Comparison of ENCODE assay signal across 1 cellular context in the genomic region with DNA sequence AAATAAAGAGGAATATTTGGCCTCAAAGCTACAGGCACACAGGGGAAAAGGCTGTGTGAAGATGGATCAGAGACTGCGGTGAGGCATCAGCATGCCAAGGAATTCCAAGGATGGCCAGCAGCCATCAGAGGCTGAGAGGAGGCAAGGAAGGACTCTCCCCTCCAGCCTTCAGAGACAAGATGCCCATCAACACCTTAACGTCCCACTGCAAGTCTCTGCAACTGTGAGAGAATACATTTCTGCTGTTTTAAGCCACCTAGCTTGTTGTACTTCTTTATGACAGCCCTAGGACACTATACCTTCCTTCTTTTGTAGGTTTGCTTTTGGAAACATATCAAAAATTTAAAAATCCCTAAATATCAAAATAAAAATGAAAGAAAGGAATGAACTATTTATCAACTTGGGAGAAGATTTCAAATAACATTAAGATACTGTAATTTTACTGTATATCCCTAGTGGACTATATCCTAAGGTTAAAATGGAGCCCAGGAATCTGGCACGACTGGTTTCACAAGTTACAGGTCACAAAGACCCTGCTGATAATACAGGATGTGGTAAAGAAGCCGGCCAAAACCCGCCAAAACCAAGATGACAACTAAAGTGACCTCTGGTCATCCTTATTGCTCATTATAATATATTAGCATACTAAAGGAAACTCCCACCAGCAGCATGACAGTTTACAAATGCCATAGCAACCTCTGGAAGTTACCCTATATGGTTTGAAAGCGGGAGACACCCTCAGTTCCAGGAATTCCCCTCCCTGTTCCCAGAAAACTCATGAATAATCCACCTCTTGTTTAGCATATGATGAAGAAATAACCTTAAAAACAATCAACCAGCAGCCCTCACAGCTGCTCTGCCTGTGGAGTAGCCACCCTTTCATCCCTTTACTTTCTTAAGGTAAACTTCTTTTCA.
TF ChIP-seq lines count a peak whose summit lies in the region.

No MANE protein-coding gene starts in this region.

TF ChIP-seq in K562, 482 proteins besides CTCF, POLR2A, EP300 and RAD21 (continued from another document and continues in another):
- TF ChIP-seq, protein P1, sequence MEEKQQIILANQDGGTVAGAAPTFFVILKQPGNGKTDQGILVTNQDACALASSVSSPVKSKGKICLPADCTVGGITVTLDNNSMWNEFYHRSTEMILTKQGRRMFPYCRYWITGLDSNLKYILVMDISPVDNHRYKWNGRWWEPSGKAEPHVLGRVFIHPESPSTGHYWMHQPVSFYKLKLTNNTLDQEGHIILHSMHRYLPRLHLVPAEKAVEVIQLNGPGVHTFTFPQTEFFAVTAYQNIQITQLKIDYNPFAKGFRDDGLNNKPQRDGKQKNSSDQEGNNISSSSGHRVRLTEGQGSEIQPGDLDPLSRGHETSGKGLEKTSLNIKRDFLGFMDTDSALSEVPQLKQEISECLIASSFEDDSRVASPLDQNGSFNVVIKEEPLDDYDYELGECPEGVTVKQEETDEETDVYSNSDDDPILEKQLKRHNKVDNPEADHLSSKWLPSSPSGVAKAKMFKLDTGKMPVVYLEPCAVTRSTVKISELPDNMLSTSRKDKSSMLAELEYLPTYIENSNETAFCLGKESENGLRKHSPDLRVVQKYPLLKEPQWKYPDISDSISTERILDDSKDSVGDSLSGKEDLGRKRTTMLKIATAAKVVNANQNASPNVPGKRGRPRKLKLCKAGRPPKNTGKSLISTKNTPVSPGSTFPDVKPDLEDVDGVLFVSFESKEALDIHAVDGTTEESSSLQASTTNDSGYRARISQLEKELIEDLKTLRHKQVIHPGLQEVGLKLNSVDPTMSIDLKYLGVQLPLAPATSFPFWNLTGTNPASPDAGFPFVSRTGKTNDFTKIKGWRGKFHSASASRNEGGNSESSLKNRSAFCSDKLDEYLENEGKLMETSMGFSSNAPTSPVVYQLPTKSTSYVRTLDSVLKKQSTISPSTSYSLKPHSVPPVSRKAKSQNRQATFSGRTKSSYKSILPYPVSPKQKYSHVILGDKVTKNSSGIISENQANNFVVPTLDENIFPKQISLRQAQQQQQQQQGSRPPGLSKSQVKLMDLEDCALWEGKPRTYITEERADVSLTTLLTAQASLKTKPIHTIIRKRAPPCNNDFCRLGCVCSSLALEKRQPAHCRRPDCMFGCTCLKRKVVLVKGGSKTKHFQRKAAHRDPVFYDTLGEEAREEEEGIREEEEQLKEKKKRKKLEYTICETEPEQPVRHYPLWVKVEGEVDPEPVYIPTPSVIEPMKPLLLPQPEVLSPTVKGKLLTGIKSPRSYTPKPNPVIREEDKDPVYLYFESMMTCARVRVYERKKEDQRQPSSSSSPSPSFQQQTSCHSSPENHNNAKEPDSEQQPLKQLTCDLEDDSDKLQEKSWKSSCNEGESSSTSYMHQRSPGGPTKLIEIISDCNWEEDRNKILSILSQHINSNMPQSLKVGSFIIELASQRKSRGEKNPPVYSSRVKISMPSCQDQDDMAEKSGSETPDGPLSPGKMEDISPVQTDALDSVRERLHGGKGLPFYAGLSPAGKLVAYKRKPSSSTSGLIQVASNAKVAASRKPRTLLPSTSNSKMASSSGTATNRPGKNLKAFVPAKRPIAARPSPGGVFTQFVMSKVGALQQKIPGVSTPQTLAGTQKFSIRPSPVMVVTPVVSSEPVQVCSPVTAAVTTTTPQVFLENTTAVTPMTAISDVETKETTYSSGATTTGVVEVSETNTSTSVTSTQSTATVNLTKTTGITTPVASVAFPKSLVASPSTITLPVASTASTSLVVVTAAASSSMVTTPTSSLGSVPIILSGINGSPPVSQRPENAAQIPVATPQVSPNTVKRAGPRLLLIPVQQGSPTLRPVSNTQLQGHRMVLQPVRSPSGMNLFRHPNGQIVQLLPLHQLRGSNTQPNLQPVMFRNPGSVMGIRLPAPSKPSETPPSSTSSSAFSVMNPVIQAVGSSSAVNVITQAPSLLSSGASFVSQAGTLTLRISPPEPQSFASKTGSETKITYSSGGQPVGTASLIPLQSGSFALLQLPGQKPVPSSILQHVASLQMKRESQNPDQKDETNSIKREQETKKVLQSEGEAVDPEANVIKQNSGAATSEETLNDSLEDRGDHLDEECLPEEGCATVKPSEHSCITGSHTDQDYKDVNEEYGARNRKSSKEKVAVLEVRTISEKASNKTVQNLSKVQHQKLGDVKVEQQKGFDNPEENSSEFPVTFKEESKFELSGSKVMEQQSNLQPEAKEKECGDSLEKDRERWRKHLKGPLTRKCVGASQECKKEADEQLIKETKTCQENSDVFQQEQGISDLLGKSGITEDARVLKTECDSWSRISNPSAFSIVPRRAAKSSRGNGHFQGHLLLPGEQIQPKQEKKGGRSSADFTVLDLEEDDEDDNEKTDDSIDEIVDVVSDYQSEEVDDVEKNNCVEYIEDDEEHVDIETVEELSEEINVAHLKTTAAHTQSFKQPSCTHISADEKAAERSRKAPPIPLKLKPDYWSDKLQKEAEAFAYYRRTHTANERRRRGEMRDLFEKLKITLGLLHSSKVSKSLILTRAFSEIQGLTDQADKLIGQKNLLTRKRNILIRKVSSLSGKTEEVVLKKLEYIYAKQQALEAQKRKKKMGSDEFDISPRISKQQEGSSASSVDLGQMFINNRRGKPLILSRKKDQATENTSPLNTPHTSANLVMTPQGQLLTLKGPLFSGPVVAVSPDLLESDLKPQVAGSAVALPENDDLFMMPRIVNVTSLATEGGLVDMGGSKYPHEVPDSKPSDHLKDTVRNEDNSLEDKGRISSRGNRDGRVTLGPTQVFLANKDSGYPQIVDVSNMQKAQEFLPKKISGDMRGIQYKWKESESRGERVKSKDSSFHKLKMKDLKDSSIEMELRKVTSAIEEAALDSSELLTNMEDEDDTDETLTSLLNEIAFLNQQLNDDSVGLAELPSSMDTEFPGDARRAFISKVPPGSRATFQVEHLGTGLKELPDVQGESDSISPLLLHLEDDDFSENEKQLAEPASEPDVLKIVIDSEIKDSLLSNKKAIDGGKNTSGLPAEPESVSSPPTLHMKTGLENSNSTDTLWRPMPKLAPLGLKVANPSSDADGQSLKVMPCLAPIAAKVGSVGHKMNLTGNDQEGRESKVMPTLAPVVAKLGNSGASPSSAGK (IDR thresholded peaks at IDR 0.05): no peak
- TF ChIP-seq SRSF7 (optimal IDR thresholded peaks at IDR 0.05; ENCODE audit: low read depth, low read length): no peak
- TF ChIP-seq, protein P2, sequence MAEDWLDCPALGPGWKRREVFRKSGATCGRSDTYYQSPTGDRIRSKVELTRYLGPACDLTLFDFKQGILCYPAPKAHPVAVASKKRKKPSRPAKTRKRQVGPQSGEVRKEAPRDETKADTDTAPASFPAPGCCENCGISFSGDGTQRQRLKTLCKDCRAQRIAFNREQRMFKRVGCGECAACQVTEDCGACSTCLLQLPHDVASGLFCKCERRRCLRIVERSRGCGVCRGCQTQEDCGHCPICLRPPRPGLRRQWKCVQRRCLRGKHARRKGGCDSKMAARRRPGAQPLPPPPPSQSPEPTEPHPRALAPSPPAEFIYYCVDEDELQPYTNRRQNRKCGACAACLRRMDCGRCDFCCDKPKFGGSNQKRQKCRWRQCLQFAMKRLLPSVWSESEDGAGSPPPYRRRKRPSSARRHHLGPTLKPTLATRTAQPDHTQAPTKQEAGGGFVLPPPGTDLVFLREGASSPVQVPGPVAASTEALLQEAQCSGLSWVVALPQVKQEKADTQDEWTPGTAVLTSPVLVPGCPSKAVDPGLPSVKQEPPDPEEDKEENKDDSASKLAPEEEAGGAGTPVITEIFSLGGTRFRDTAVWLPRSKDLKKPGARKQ (CRISPR knock-in tag; IDR thresholded peaks at IDR 0.05): no peak
- TF ChIP-seq CBX5 (IDR thresholded peaks at IDR 0.05; ENCODE audit: borderline replicate concordance, low read depth): no peak
- TF ChIP-seq, protein P3, sequence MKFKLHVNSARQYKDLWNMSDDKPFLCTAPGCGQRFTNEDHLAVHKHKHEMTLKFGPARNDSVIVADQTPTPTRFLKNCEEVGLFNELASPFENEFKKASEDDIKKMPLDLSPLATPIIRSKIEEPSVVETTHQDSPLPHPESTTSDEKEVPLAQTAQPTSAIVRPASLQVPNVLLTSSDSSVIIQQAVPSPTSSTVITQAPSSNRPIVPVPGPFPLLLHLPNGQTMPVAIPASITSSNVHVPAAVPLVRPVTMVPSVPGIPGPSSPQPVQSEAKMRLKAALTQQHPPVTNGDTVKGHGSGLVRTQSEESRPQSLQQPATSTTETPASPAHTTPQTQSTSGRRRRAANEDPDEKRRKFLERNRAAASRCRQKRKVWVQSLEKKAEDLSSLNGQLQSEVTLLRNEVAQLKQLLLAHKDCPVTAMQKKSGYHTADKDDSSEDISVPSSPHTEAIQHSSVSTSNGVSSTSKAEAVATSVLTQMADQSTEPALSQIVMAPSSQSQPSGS (CRISPR knock-in tag; IDR thresholded peaks at IDR 0.05): no peak
- TF ChIP-seq RFX7 (CRISPR knock-in tag; IDR thresholded peaks at IDR 0.05): no peak
- TF ChIP-seq ZNF23 (CRISPR knock-in tag; IDR thresholded peaks at IDR 0.05): no peak
- no peak for TF ChIP-seq E2F3 (CRISPR knock-in tag; IDR thresholded peaks at IDR 0.05)
- no peak for TF ChIP-seq NFE2 (IDR thresholded peaks at IDR 0.05; ENCODE audit: low read depth)
- TF ChIP-seq SNRNP70 (optimal IDR thresholded peaks at IDR 0.05; ENCODE audit: low read depth, low read length): no peak
- no peak for TF ChIP-seq ZNF77 (CRISPR knock-in tag; IDR thresholded peaks at IDR 0.05)
- no peak; the same call in none of the 2 replicates for TF ChIP-seq CXXC5 (CRISPR knock-in tag; IDR thresholded peaks at IDR 0.05)
- no peak for TF ChIP-seq ZNF57 (CRISPR knock-in tag; IDR thresholded peaks at IDR 0.05)
- TF ChIP-seq SRSF1 (IDR thresholded peaks at IDR 0.05; ENCODE audit: low read depth, low read length): no peak
- TF ChIP-seq GTF2A2 (tag; IDR thresholded peaks at IDR 0.05): no peak
- TF ChIP-seq SIN3A (IDR thresholded peaks at IDR 0.05; ENCODE audit: borderline replicate concordance in 2 of 2, control insufficient read depth in 1 of 2, low read depth in 2 of 2, low read length in 2 of 2): no peak
- no peak for TF ChIP-seq CREB1 (IDR thresholded peaks at IDR 0.05)
- no peak for TF ChIP-seq CREB1 (CRISPR knock-in tag; IDR thresholded peaks at IDR 0.05)
- TF ChIP-seq ZKSCAN8 (CRISPR knock-in tag; IDR thresholded peaks at IDR 0.05): no peak
- no peak for TF ChIP-seq ZKSCAN3 (CRISPR knock-in tag; IDR thresholded peaks at IDR 0.05)
- TF ChIP-seq EGR1 (conservative IDR thresholded peaks at IDR 0.05): no peak
- no peak for TF ChIP-seq MTA2 (IDR thresholded peaks at IDR 0.05; ENCODE audit: low read depth)
- no peak for TF ChIP-seq SAFB (IDR thresholded peaks at IDR 0.05; ENCODE audit: borderline replicate concordance, low read depth, low read length)
- no peak for TF ChIP-seq NONO (IDR thresholded peaks at IDR 0.05; ENCODE audit: low read depth in 2 of 2, low read length in 1 of 2)
- no peak for TF ChIP-seq ZNF586 (CRISPR knock-in tag; conservative IDR thresholded peaks at IDR 0.05)
- TF ChIP-seq PTRF (tag; IDR thresholded peaks at IDR 0.05): no peak
- TF ChIP-seq ZNF165 (CRISPR knock-in tag; IDR thresholded peaks at IDR 0.05; ENCODE audit: borderline replicate concordance): no peak
- no peak for TF ChIP-seq NELFE (IDR thresholded peaks at IDR 0.05; ENCODE audit: insufficient read depth, insufficient read length)
- TF ChIP-seq, protein P4, sequence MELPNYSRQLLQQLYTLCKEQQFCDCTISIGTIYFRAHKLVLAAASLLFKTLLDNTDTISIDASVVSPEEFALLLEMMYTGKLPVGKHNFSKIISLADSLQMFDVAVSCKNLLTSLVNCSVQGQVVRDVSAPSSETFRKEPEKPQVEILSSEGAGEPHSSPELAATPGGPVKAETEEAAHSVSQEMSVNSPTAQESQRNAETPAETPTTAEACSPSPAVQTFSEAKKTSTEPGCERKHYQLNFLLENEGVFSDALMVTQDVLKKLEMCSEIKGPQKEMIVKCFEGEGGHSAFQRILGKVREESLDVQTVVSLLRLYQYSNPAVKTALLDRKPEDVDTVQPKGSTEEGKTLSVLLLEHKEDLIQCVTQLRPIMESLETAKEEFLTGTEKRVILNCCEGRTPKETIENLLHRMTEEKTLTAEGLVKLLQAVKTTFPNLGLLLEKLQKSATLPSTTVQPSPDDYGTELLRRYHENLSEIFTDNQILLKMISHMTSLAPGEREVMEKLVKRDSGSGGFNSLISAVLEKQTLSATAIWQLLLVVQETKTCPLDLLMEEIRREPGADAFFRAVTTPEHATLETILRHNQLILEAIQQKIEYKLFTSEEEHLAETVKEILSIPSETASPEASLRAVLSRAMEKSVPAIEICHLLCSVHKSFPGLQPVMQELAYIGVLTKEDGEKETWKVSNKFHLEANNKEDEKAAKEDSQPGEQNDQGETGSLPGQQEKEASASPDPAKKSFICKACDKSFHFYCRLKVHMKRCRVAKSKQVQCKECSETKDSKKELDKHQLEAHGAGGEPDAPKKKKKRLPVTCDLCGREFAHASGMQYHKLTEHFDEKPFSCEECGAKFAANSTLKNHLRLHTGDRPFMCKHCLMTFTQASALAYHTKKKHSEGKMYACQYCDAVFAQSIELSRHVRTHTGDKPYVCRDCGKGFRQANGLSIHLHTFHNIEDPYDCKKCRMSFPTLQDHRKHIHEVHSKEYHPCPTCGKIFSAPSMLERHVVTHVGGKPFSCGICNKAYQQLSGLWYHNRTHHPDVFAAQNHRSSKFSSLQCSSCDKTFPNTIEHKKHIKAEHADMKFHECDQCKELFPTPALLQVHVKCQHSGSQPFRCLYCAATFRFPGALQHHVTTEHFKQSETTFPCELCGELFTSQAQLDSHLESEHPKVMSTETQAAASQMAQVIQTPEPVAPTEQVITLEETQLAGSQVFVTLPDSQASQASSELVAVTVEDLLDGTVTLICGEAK (IDR thresholded peaks at IDR 0.05): no peak
- TF ChIP-seq, protein P4 (CRISPR knock-in tag; IDR thresholded peaks at IDR 0.05): no peak
- TF ChIP-seq PHF8 (IDR thresholded peaks at IDR 0.05; ENCODE audit: borderline replicate concordance, low read length): 0 out of 2 replicates have a peak, but pooled peaks have one; percentile 10
- TF ChIP-seq CAMTA2 (CRISPR knock-in tag; conservative IDR thresholded peaks at IDR 0.05): no peak
- TF ChIP-seq CREM (IDR thresholded peaks at IDR 0.05; ENCODE audit: low read depth): no peak
- TF ChIP-seq RB1 (IDR thresholded peaks at IDR 0.05; ENCODE audit: low read depth): no peak
- TF ChIP-seq ZFX (CRISPR knock-in tag; IDR thresholded peaks at IDR 0.05): no peak
